In the genomic region with DNA sequence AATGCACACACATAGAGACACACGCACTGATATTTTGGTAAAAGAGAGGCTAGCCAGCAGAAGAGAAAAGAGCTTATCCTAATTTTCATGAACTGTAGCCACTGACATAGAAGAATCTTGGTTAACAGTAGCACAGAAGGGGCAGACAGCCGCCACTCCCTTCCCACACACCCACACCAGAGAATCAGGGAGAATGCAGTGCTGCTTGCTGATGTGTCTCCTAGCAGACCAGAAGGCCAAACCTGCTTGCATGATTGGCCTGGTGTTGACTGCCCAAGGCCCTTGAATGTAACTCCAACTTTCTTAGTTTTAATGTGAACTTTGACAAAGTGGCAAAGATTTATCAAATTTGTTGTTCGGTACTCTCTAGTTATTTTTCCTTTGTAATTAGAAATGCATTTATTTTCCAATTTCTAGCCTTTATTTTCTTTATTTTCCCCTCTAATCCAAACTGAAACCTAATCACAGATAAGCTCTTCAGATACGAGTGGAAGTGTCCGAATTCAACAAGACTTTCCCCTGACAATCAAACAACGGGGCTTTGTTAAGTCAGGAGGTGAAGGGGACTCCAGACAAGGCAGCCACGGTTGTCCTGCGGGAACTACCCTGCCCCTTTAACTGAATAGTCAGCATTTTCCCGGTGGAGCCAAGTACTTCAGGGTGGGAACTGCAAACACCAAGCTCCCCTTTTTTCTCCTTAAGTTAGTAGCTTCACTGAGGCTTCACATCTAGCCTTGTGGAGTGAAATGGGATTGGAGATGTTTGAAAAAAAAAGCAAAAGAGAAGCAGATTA, we compare ENCODE assay signal across 2 cellular contexts.
A peak's percentile ranks its signal among the peaks of the same experiment; 100 is the strongest.
TF ChIP-seq lines count a peak whose summit lies in the region.

No MANE protein-coding gene starts in this region.

TF ChIP-seq in HEK293, 187 proteins besides CTCF, POLR2A, EP300 and RAD21:
- TF ChIP-seq ZFHX2 (tag by site-specific recombination; conservative IDR thresholded peaks at IDR 0.05) (0 out of 2 replicates have a peak, but pooled peaks have one; percentile 12), KLF17 (tag by site-specific recombination; IDR thresholded peaks at IDR 0.05) (no peak)

TF ChIP-seq in HepG2, 621 proteins besides CTCF, POLR2A, EP300 and RAD21 (continued from another document):
- TF ChIP-seq ZNF280B (CRISPR knock-in tag; IDR thresholded peaks at IDR 0.05; ENCODE audit: borderline replicate concordance): no peak
- no peak for TF ChIP-seq ZNF790 (CRISPR knock-in tag; IDR thresholded peaks at IDR 0.05; ENCODE audit: borderline replicate concordance)
- no peak for TF ChIP-seq EEA1 (CRISPR knock-in tag; IDR thresholded peaks at IDR 0.05; ENCODE audit: borderline replicate concordance)
- TF ChIP-seq NR2F6 (IDR thresholded peaks at IDR 0.05): no peak
- no peak for TF ChIP-seq NR2F6 (CRISPR knock-in tag; IDR thresholded peaks at IDR 0.05)
- TF ChIP-seq HDAC6 (IDR thresholded peaks at IDR 0.05; ENCODE audit: low read depth, low read length): no peak
- TF ChIP-seq MAFF (IDR thresholded peaks at IDR 0.05; ENCODE audit: low read depth, low read length): peak; percentile 53
- no peak for TF ChIP-seq ZNF143 (CRISPR knock-in tag; IDR thresholded peaks at IDR 0.05)
